Comparison of ENCODE assay signal across 18 cellular contexts in the genomic region with DNA sequence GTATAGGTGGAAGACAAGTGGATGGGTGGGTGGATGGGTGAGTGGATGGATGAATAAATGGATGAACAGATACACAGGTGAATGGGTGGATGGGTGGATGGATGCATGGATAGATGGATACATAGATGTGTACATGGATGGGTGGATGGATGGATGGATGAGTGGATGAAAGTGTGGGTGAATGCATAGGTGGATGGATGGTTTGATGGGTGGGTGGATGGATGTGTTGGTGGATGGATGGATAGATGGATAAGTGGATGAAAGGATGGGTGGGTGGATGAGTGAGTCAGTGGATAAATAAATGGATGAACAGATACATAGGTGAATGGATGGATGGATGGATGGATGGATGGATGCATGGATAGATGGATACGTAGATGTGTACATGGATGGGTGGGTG. TPM values are rescaled to one million over a fixed set of nuclear protein-coding genes. Genes with fewer than 3 reads are reported as not detected.
DNase-seq lines count a peak whose midpoint lies in the region; ATAC-seq and TF ChIP-seq lines count a peak whose summit lies in the region.
"Had no signal": no experiment of that assay in that cellular context is flagged by ENCODE, and none has a peak within 500 bp of the region (broad histone marks: within the 10 kb centered on the region; RNA-seq: fewer than 3 reads in every experiment).

No MANE protein-coding gene starts in this region.

- TF ChIP-seq CTCF in natural killer cell (IDR thresholded peaks at IDR 0.05) (no peak), Loucy (conservative IDR thresholded peaks at IDR 0.05; ENCODE audit: low read length) (no peak)

- no peak overlapping the region for H3K4ac ChIP-seq in mesenchymal stem cell (ENCODE audit: low read depth in 1 of 2, low read length in 2 of 2)

- H4K8ac ChIP-seq in mesenchymal stem cell (ENCODE audit: low read length), result no peak overlapping the region

- peaks cover 3% of the 10 kb centered on the region for H3K27me3 Mint-ChIP-seq in T-helper 1 cell treated with Interleukin-12 subunit alpha and Interleukin-12 subunit beta and Interleukin-4 antibody, amounts not matched to agents 30 μg/mL and 1 μg/mL, for 36 hours (ENCODE audit: low read depth)
- H3K27me3 Mint-ChIP-seq in natural killer cell treated with Interleukin-12 subunit alpha and Interleukin-12 subunit beta and Interleukin-15 and Interleukin-18, amount 100 ng/mL, for 72 hours, result peaks cover 21% of the 10 kb centered on the region in 2 donors
- peaks cover 0 to 15% of the 10 kb centered on the region in 2 donors for H3K27me3 Mint-ChIP-seq in natural killer cell (ENCODE audit: low read depth in 2 of 2)

- no peaks in the 10 kb centered on the region for H3K36me3 ChIP-seq in Loucy (ENCODE audit: insufficient read depth, low read length)
- no peaks in the 10 kb centered on the region for H3K36me3 ChIP-seq in mesenchymal stem cell (ENCODE audit: control insufficient read depth in 1 of 2, insufficient read depth in 2 of 2, low read depth in 1 of 2, low read length in 2 of 2)

- intact Hi-C loops in natural killer cell (cut with micrococcal nuclease), result no loop called here

- peak overlapping the region; percentile 48 for H3K4me2 ChIP-seq in Loucy (ENCODE audit: low read depth, low read length, poor library complexity, severe bottlenecking)
- H3K4me2 ChIP-seq in mesenchymal stem cell (ENCODE audit: low read length, poor library complexity, severe bottlenecking), result no peak overlapping the region

- H3K4me1 Mint-ChIP-seq in T-helper 1 cell treated with Interleukin-12 subunit alpha and Interleukin-12 subunit beta and Interleukin-4 antibody, amounts not matched to agents 30 μg/mL and 1 μg/mL, for 36 hours (ENCODE audit: low read depth), result peaks cover 35% of the 10 kb centered on the region
- H3K4me1 Mint-ChIP-seq in natural killer cell treated with Interleukin-12 subunit alpha and Interleukin-12 subunit beta and Interleukin-15 and Interleukin-18, amount 100 ng/mL, for 72 hours (ENCODE audit: low read depth in 2 of 2), result peaks cover 14 to 30% of the 10 kb centered on the region in 2 donors
- H3K4me1 Mint-ChIP-seq in natural killer cell, result peaks cover 15 to 27% of the 10 kb centered on the region in 2 donors

- H2AK5ac ChIP-seq in mesenchymal stem cell (ENCODE audit: low read length, severe bottlenecking), result no peak overlapping the region

- no peak overlapping the region for H2BK5ac ChIP-seq in mesenchymal stem cell (ENCODE audit: low read depth, low read length, poor library complexity, severe bottlenecking)

- H3K14ac ChIP-seq in mesenchymal stem cell (ENCODE audit: low read length in 2 of 2), result no peak overlapping the region

- H3F3A ChIP-seq in Loucy (ENCODE audit: low read depth), result no peaks in the 10 kb centered on the region

- H4K20me1 ChIP-seq in Loucy (ENCODE audit: insufficient read depth, low read length, poor library complexity, severe bottlenecking), result no peaks in the 10 kb centered on the region

- peaks cover 5% of the 10 kb centered on the region; the same call in 1 of the 2 replicates for H3K79me2 ChIP-seq in Loucy (ENCODE audit: insufficient read depth, low read length)

- H3K9me3 ChIP-seq in Loucy (ENCODE audit: insufficient read depth, low read depth, low read length) (no peaks in the 10 kb centered on the region), mesenchymal stem cell (ENCODE audit: control insufficient read depth, low read length) (no peaks in the 10 kb centered on the region)
- H3K9me3 ChIP-seq: Caco-2 had no signal

- H2BK12ac ChIP-seq in mesenchymal stem cell (ENCODE audit: low read length in 2 of 2), result peak overlapping the region in 1 of 2 experiments; percentile 66

- H3K9me3 Mint-ChIP-seq in T-helper 1 cell treated with Interleukin-12 subunit alpha and Interleukin-12 subunit beta and Interleukin-4 antibody, amounts not matched to agents 30 μg/mL and 1 μg/mL, for 36 hours, result peaks cover 11% of the 10 kb centered on the region
- peaks cover 5% of the 10 kb centered on the region for H3K9me3 Mint-ChIP-seq in natural killer cell treated with Interleukin-12 subunit alpha and Interleukin-12 subunit beta and Interleukin-15 and Interleukin-18, amount 100 ng/mL, for 72 hours
- H3K9me3 Mint-ChIP-seq in natural killer cell, result peaks cover 6% of the 10 kb centered on the region in 2 donors
- H3K9me3 Mint-ChIP-seq: CD8-positive, alpha-beta T cell had no signal

- H3K36me3 Mint-ChIP-seq in T-helper 1 cell treated with Interleukin-12 subunit alpha and Interleukin-12 subunit beta and Interleukin-4 antibody, amounts not matched to agents 30 μg/mL and 1 μg/mL, for 36 hours (ENCODE audit: low read depth), result peaks cover 18% of the 10 kb centered on the region
- no peaks in the 10 kb centered on the region for H3K36me3 Mint-ChIP-seq in natural killer cell treated with Interleukin-12 subunit alpha and Interleukin-12 subunit beta and Interleukin-15 and Interleukin-18, amount 100 ng/mL, for 72 hours
- H3K36me3 Mint-ChIP-seq in natural killer cell, result no peaks in the 10 kb centered on the region
- H3K36me3 Mint-ChIP-seq: CD8-positive, alpha-beta T cell had no signal

- ATAC-seq in natural killer cell treated with Interleukin-12 subunit alpha and Interleukin-12 subunit beta and Interleukin-15 and Interleukin-18, amount 100 ng/mL, for 72 hours, result no peak
- no peak for ATAC-seq in natural killer cell
- ATAC-seq: CD8-positive, alpha-beta T cell; HepG2 had no signal

- no peaks in the 10 kb centered on the region for H3K79me1 ChIP-seq in mesenchymal stem cell (replicated peaks; ENCODE audit: low read length, poor library complexity, severe bottlenecking)

- peak overlapping the region; percentile 16 for H3K4me3 Mint-ChIP-seq in T-helper 1 cell treated with Interleukin-12 subunit alpha and Interleukin-12 subunit beta and Interleukin-4 antibody, amounts not matched to agents 30 μg/mL and 1 μg/mL, for 36 hours
- H3K4me3 Mint-ChIP-seq in natural killer cell treated with Interleukin-12 subunit alpha and Interleukin-12 subunit beta and Interleukin-15 and Interleukin-18, amount 100 ng/mL, for 72 hours, result peak overlapping the region; percentile 50
- no peak overlapping the region for H3K4me3 Mint-ChIP-seq in natural killer cell
- H3K4me3 Mint-ChIP-seq: CD8-positive, alpha-beta T cell had no signal

- H3K18ac ChIP-seq in mesenchymal stem cell (ENCODE audit: low read depth in 1 of 2, low read length in 2 of 2), result no peak overlapping the region

- H4K91ac ChIP-seq in mesenchymal stem cell (ENCODE audit: low read length), result peak overlapping the region; percentile 39

- H3K23ac ChIP-seq in mesenchymal stem cell (ENCODE audit: low read length in 2 of 2), result no peak overlapping the region

- no peak overlapping the region for H2BK120ac ChIP-seq in mesenchymal stem cell (ENCODE audit: low read depth, low read length)

- DNase-seq in T-helper 1 cell (no peak), natural killer cell (no peak), mesenchymal stem cell (no peak), medulla oblongata (ENCODE audit: extremely low spot score) (no peak), ACHN (no peak)
- DNase-seq in natural killer cell treated with Interleukin-12 subunit alpha and Interleukin-12 subunit beta and Interleukin-15 and Interleukin-18, amount 100 ng/mL, for 72 hours (ENCODE audit: low spot score), result no peak
- DNase-seq: AML-193; C1 segment of cervical spinal cord; Caco-2; CD8-positive, alpha-beta T cell; DMS53; HCEC 1CT had no signal

- H3K9ac ChIP-seq in Loucy (ENCODE audit: low read depth, low read length, poor library complexity, severe bottlenecking) (no peak overlapping the region), mesenchymal stem cell (ENCODE audit: low read length) (no peak overlapping the region)

- no peaks in the 10 kb centered on the region for H3K9me2 ChIP-seq in Loucy (replicated peaks; ENCODE audit: low read depth, low read length)

- in situ Hi-C loops in ACHN (cut with HindIII; ENCODE audit: low pct_ligation_motif_present, low pct_unique_long_range_greater_than_20kb, low sequenced_read_pairs), result no loop called here

- H2AFZ ChIP-seq in Loucy (ENCODE audit: low read length), result no peak overlapping the region
- no peak overlapping the region for H2AFZ ChIP-seq in mesenchymal stem cell (ENCODE audit: low read depth, low read length)

- H3K4me1 ChIP-seq in Loucy (ENCODE audit: insufficient read depth, low read length, poor library complexity, severe bottlenecking) (peaks cover 2% of the 10 kb centered on the region), mesenchymal stem cell (ENCODE audit: control insufficient read depth, insufficient read depth, low read depth, low read length) (peaks cover 2% of the 10 kb centered on the region)

- H3K27ac Mint-ChIP-seq in T-helper 1 cell treated with Interleukin-12 subunit alpha and Interleukin-12 subunit beta and Interleukin-4 antibody, amounts not matched to agents 30 μg/mL and 1 μg/mL, for 36 hours, result peak overlapping the region; percentile 7
- H3K27ac Mint-ChIP-seq in natural killer cell treated with Interleukin-12 subunit alpha and Interleukin-12 subunit beta and Interleukin-15 and Interleukin-18, amount 100 ng/mL, for 72 hours, result peak overlapping the region in 1 of 2 donors; percentile 3
- H3K27ac Mint-ChIP-seq in natural killer cell, result no peak overlapping the region
- H3K27ac Mint-ChIP-seq: CD8-positive, alpha-beta T cell had no signal

- 93% methylated on average over 1 of the region's 1 CpG for WGBS in mesenchymal stem cell

- H3K27me3 ChIP-seq in Loucy (ENCODE audit: insufficient read depth, low read length, poor library complexity, severe bottlenecking) (no peaks in the 10 kb centered on the region), mesenchymal stem cell (ENCODE audit: control insufficient read depth in 1 of 2, insufficient read depth in 1 of 2, low read length in 2 of 2) (peaks cover 0 to 4% of the 10 kb centered on the region in 2 experiments)

- H3K27ac ChIP-seq in mesenchymal stem cell (ENCODE audit: low read length, poor library complexity, severe bottlenecking), result no peak overlapping the region
- H3K27ac ChIP-seq: 22Rv1 had no signal

- peak overlapping the region; percentile 17 for H3K4me3 ChIP-seq in Loucy (ENCODE audit: low read length, poor library complexity, severe bottlenecking)
- no peak overlapping the region for H3K4me3 ChIP-seq in mesenchymal stem cell (ENCODE audit: insufficient read depth in 1 of 2, low read depth in 1 of 2, low read length in 2 of 2)

- no peak overlapping the region for H2BK15ac ChIP-seq in mesenchymal stem cell (ENCODE audit: low read depth, poor library complexity, severe bottlenecking)

RNA-seq across cellular contexts. Expression of a gene that starts 1.6 kb away (rescaled TPM):
- total RNA-seq in natural killer cell treated with Interleukin-12 subunit alpha and Interleukin-12 subunit beta and Interleukin-15 and Interleukin-18, amount 100 ng/mL, for 72 hours, result 1 to 10 TPM in 1 of 2 donors, not detected in 1; 2.3 TPM
- total RNA-seq in natural killer cell, result 1 to 10 TPM in 1 of 3 donors, not detected in 2; 1.3 TPM
- polyA plus RNA-seq in mesenchymal stem cell (2013, experiment 1 of 2), result 0.22 TPM
- 0.19 TPM for polyA plus RNA-seq in mesenchymal stem cell (2013, experiment 2 of 2)
- total RNA-seq: A673; Caco-2; CD8-positive, alpha-beta T cell; H4; HepG2 had no signal
- polyA plus RNA-seq: HepG2 had no signal

RNA-seq across cellular contexts. Expression of a gene that starts 57.8 kb away (rescaled TPM):
- total RNA-seq in natural killer cell treated with Interleukin-12 subunit alpha and Interleukin-12 subunit beta and Interleukin-15 and Interleukin-18, amount 100 ng/mL, for 72 hours, result 1 to 10 TPM in 1 of 2 donors, not detected in 1; 2.0 TPM
- 10 to 100 TPM in 1 of 3 donors, 1 to 10 TPM in 2; 2.6 to 13.3 (median 5.9) TPM for total RNA-seq in natural killer cell
- polyA plus RNA-seq in mesenchymal stem cell (2013, experiment 1 of 2), result 0.43 TPM
- polyA plus RNA-seq in mesenchymal stem cell (2013, experiment 2 of 2), result 0.55 TPM
- total RNA-seq: A673; CD8-positive, alpha-beta T cell; HepG2 had no signal
- polyA plus RNA-seq: HepG2 had no signal
